Comparison of ENCODE assay signal across 24 cellular contexts in the genomic region with DNA sequence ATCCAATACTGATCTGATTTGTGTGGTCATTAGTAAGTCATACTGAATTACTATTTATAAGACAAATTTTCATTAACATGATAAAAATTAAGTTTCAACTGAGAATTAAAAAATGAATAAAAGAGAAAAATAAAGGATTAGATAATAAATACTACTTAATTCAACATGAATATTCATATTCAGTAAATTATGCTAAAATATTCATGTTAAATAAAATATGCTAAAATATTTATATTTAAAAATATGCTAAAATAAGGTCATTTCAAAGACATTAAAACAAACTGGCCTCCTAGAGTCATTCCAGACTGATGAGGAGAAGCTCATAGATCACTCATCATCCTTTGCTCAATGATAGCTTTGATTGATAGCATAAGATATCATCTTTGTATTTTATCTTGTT.
"Had no signal": no experiment of that assay in that cellular context is flagged by ENCODE, and none has a peak within 500 bp of the region (broad histone marks: within the 10 kb centered on the region; RNA-seq: fewer than 3 reads in every experiment).

No MANE protein-coding gene starts in this region.

- H3K4me1 ChIP-seq: colonic mucosa, esophagus muscularis mucosa, foreskin keratinocyte, gastrocnemius medialis, heart right ventricle, left lung, lower lobe of right lung had no signal

- H3K27ac ChIP-seq: colonic mucosa, dorsolateral prefrontal cortex, epithelial cell of prostate, esophagus muscularis mucosa, foreskin keratinocyte, gastrocnemius medialis, heart right ventricle, left lung, lower lobe of right lung had no signal

- DNase-seq: colonic mucosa; dermis blood vessel endothelial cell; dorsolateral prefrontal cortex; effector CD4-positive, alpha-beta T cell; effector memory CD8-positive, alpha-beta T cell; endodermal cell; foreskin keratinocyte; gastrocnemius medialis; glutamatergic neuron; head of caudate nucleus; heart right ventricle; hippocampal formation; islet precursor cell; left cardiac atrium; left lung; left ventricle myocardium superior; lower lobe of right lung; mesenchymal stem cell; mucosa of descending colon; naive B cell; naive thymus-derived CD8-positive, alpha-beta T cell had no signal

- H3K4me3 Mint-ChIP-seq: effector memory CD8-positive, alpha-beta T cell; endodermal cell; mesothelial cell of epicardium; naive B cell; naive thymus-derived CD8-positive, alpha-beta T cell had no signal

- H3K9me3 ChIP-seq: colonic mucosa, esophagus muscularis mucosa, gastrocnemius medialis, heart right ventricle, left lung, lower lobe of right lung, mucosa of descending colon had no signal

- H3K9me3 Mint-ChIP-seq: effector memory CD8-positive, alpha-beta T cell; endodermal cell had no signal

- H3K4me3 ChIP-seq: colonic mucosa, dorsolateral prefrontal cortex, esophagus muscularis mucosa, gastrocnemius medialis, heart right ventricle, left lung, lower lobe of right lung, mucosa of descending colon had no signal

- H3K27ac Mint-ChIP-seq: effector memory CD8-positive, alpha-beta T cell; endodermal cell; mesothelial cell of epicardium; naive B cell; naive thymus-derived CD8-positive, alpha-beta T cell had no signal

- H3K4me1 Mint-ChIP-seq: naive B cell had no signal

- ATAC-seq: effector memory CD8-positive, alpha-beta T cell; foreskin keratinocyte; gastrocnemius medialis; heart right ventricle; left cardiac atrium; left lung; left ventricle myocardium superior; lower lobe of right lung; mucosa of descending colon; naive thymus-derived CD8-positive, alpha-beta T cell had no signal

- H3K36me3 ChIP-seq: colonic mucosa, esophagus muscularis mucosa, gastrocnemius medialis, heart right ventricle, left lung, lower lobe of right lung had no signal

- H3K36me3 Mint-ChIP-seq: mesothelial cell of epicardium, naive B cell had no signal
